In genomic region chr20:2826655-2827054, GRCh38 we compare ENCODE assay signal across 29 cellular contexts. TPM values are rescaled to one million over a fixed set of nuclear protein-coding genes. Genes with fewer than 3 reads are reported as not detected.
DNase-seq lines count a peak whose midpoint lies in the region; ATAC-seq and TF ChIP-seq lines count a peak whose summit lies in the region.
"Had no signal": no experiment of that assay in that cellular context is flagged by ENCODE, and none has a peak within 500 bp of the region (broad histone marks: within the 10 kb centered on the region; RNA-seq: fewer than 3 reads in every experiment).

No MANE protein-coding gene starts in this region.

- H4K20me1 ChIP-seq in KMS-11 (ENCODE audit: insufficient read depth), result no peaks in the 10 kb centered on the region

- H3K27ac ChIP-seq in KMS-11, result no peak overlapping the region
- H3K27ac ChIP-seq: C4-2B, GM23248, RWPE1 had no signal

- no peak for DNase-seq in natural killer cell treated with Interleukin-12 subunit alpha and Interleukin-12 subunit beta and Interleukin-15 and Interleukin-18, amount 100 ng/mL, for 72 hours (ENCODE audit: low spot score)
- DNase-seq in natural killer cell (no peak), glomerular visceral epithelial cell (ENCODE audit: extremely low spot score) (no peak), posterior vena cava (ENCODE audit: low spot score) (no peak), HT-29 (ENCODE audit: low spot score) (no peak), erythroblast (lab: John Stamatoyannopoulos, UW) (no peak)
- no peak for DNase-seq in activated T-helper 1 cell treated with anti-CD3 and anti-CD28 coated beads, Interleukin-12 subunit alpha, Interleukin-12 subunit beta, Interleukin-2, Interleukin-4 antibody, amounts not matched to agents 30 ng/mL and 10 ng/mL and 1 ng/mL, durations not matched to agents 14 hours and 24 hours and 36 hours (ENCODE audit: low spot score)
- DNase-seq: AML-193; DND-41; GM23248; H7; KG1; NCI-H1105; NCI-H1436 treated with DMSO at 0.1 percent for 48 hours; NCI-H187 treated with DMSO at 0.1 percent for 48 hours; NCI-H2171 treated with DMSO at 0.1 percent for 48 hours; NCI-H345; NCI-H524; NCI-H748 treated with DMSO at 0.1 percent for 48 hours; NK-92 treated with Interleukin-12 subunit alpha and Interleukin-12 subunit beta, amount 100 ng/mL, for 24 hours; SHP77; T-cell had no signal

- no peaks in the 10 kb centered on the region for H3K36me3 ChIP-seq in KMS-11 (ENCODE audit: insufficient read depth)

- peak overlapping the region; percentile 95 for H3K4me2 ChIP-seq in KMS-11

- no peak overlapping the region for H3K4me3 ChIP-seq in KMS-11 (IDR thresholded peaks at IDR 0.05; ENCODE audit: insufficient read depth, low read depth, low read length)
- H3K4me3 ChIP-seq: GM23248 had no signal

- TF ChIP-seq POLR2A in erythroblast (IDR thresholded peaks at IDR 0.05; ENCODE audit: low read length), result no peak

- TF ChIP-seq CTCF in natural killer cell (IDR thresholded peaks at IDR 0.05), result no peak
- TF ChIP-seq CTCF in KMS-11 (conservative IDR thresholded peaks at IDR 0.05; ENCODE audit: low read depth, low read length), result no peak

- peaks cover 0 to 19% of the 10 kb centered on the region in 2 donors for H3K27me3 Mint-ChIP-seq in natural killer cell treated with Interleukin-12 subunit alpha and Interleukin-12 subunit beta and Interleukin-15 and Interleukin-18, amount 100 ng/mL, for 72 hours
- peaks cover 8 to 31% of the 10 kb centered on the region in 2 donors for H3K27me3 Mint-ChIP-seq in natural killer cell (ENCODE audit: low read depth in 2 of 2)
- H3K27me3 Mint-ChIP-seq in activated T-helper 1 cell treated with anti-CD3 and anti-CD28 coated beads, Interleukin-12 subunit alpha, Interleukin-12 subunit beta, Interleukin-2, Interleukin-4 antibody, amounts not matched to agents 30 ng/mL and 10 ng/mL and 1 ng/mL, durations not matched to agents 14 hours and 24 hours and 36 hours (ENCODE audit: insufficient read depth), result peaks cover 42% of the 10 kb centered on the region

- peaks cover 9 to 24% of the 10 kb centered on the region in 2 donors for H3K4me1 Mint-ChIP-seq in natural killer cell treated with Interleukin-12 subunit alpha and Interleukin-12 subunit beta and Interleukin-15 and Interleukin-18, amount 100 ng/mL, for 72 hours (ENCODE audit: low read depth in 2 of 2)
- peaks cover 10 to 22% of the 10 kb centered on the region in 2 donors for H3K4me1 Mint-ChIP-seq in natural killer cell
- peaks cover 26% of the 10 kb centered on the region for H3K4me1 Mint-ChIP-seq in activated T-helper 1 cell treated with anti-CD3 and anti-CD28 coated beads, Interleukin-12 subunit alpha, Interleukin-12 subunit beta, Interleukin-2, Interleukin-4 antibody, amounts not matched to agents 30 ng/mL and 10 ng/mL and 1 ng/mL, durations not matched to agents 14 hours and 24 hours and 36 hours (ENCODE audit: low read depth)

- H3K79me2 ChIP-seq in KMS-11 (ENCODE audit: insufficient read depth, low read depth), result no peaks in the 10 kb centered on the region

- no peak overlapping the region for H3K9ac ChIP-seq in KMS-11
- H3K9ac ChIP-seq: GM23248 had no signal

- H3K4me3 Mint-ChIP-seq in natural killer cell treated with Interleukin-12 subunit alpha and Interleukin-12 subunit beta and Interleukin-15 and Interleukin-18, amount 100 ng/mL, for 72 hours, result peak overlapping the region; percentile 65
- H3K4me3 Mint-ChIP-seq in natural killer cell, result no peak overlapping the region
- peak overlapping the region; percentile 37 for H3K4me3 Mint-ChIP-seq in activated T-helper 1 cell treated with anti-CD3 and anti-CD28 coated beads, Interleukin-12 subunit alpha, Interleukin-12 subunit beta, Interleukin-2, Interleukin-4 antibody, amounts not matched to agents 30 ng/mL and 10 ng/mL and 1 ng/mL, durations not matched to agents 14 hours and 24 hours and 36 hours

- ATAC-seq in natural killer cell treated with Interleukin-12 subunit alpha and Interleukin-12 subunit beta and Interleukin-15 and Interleukin-18, amount 100 ng/mL, for 72 hours, result no peak
- ATAC-seq in natural killer cell, result no peak
- ATAC-seq: CD8-positive, alpha-beta T cell; Panc1; T-cell had no signal

- intact Hi-C loops in natural killer cell (cut with micrococcal nuclease), result no loop called here
- intact Hi-C loops in activated T-helper 1 cell treated with anti-CD3 and anti-CD28 coated beads, Interleukin-12 subunit alpha, Interleukin-12 subunit beta, Interleukin-2, Interleukin-4 antibody, amounts not matched to agents 30 ng/mL and 10 ng/mL and 1 ng/mL, durations not matched to agents 14 hours and 24 hours and 36 hours (cut with micrococcal nuclease), result no loop called here
- intact Hi-C loops in posterior vena cava (cut with DNase I), result no loop called here

- peaks cover 22% of the 10 kb centered on the region for H3K4me1 ChIP-seq in KMS-11 (ENCODE audit: low read depth, poor library complexity, severe bottlenecking)

- no peaks in the 10 kb centered on the region for H3K27me3 ChIP-seq in KMS-11 (ENCODE audit: insufficient read depth, low read depth)

- no peak overlapping the region for H2AFZ ChIP-seq in KMS-11 (ENCODE audit: low read depth)
- H2AFZ ChIP-seq: GM23248 had no signal

- no peaks in the 10 kb centered on the region for H3K36me3 Mint-ChIP-seq in natural killer cell treated with Interleukin-12 subunit alpha and Interleukin-12 subunit beta and Interleukin-15 and Interleukin-18, amount 100 ng/mL, for 72 hours
- H3K36me3 Mint-ChIP-seq in natural killer cell, result no peaks in the 10 kb centered on the region
- no peaks in the 10 kb centered on the region for H3K36me3 Mint-ChIP-seq in activated T-helper 1 cell treated with anti-CD3 and anti-CD28 coated beads, Interleukin-12 subunit alpha, Interleukin-12 subunit beta, Interleukin-2, Interleukin-4 antibody, amounts not matched to agents 30 ng/mL and 10 ng/mL and 1 ng/mL, durations not matched to agents 14 hours and 24 hours and 36 hours (ENCODE audit: low read depth)
- H3K36me3 Mint-ChIP-seq: CD8-positive, alpha-beta T cell; T-cell had no signal

- peak overlapping the region in 1 of 2 donors; percentile 40 for H3K27ac Mint-ChIP-seq in natural killer cell treated with Interleukin-12 subunit alpha and Interleukin-12 subunit beta and Interleukin-15 and Interleukin-18, amount 100 ng/mL, for 72 hours
- no peak overlapping the region for H3K27ac Mint-ChIP-seq in natural killer cell
- no peak overlapping the region for H3K27ac Mint-ChIP-seq in activated T-helper 1 cell treated with anti-CD3 and anti-CD28 coated beads, Interleukin-12 subunit alpha, Interleukin-12 subunit beta, Interleukin-2, Interleukin-4 antibody, amounts not matched to agents 30 ng/mL and 10 ng/mL and 1 ng/mL, durations not matched to agents 14 hours and 24 hours and 36 hours
- H3K27ac Mint-ChIP-seq: CD8-positive, alpha-beta T cell; T-cell had no signal

- H3K9me3 Mint-ChIP-seq in natural killer cell treated with Interleukin-12 subunit alpha and Interleukin-12 subunit beta and Interleukin-15 and Interleukin-18, amount 100 ng/mL, for 72 hours, result no peaks in the 10 kb centered on the region
- H3K9me3 Mint-ChIP-seq in natural killer cell, result no peaks in the 10 kb centered on the region
- no peaks in the 10 kb centered on the region for H3K9me3 Mint-ChIP-seq in activated T-helper 1 cell treated with anti-CD3 and anti-CD28 coated beads, Interleukin-12 subunit alpha, Interleukin-12 subunit beta, Interleukin-2, Interleukin-4 antibody, amounts not matched to agents 30 ng/mL and 10 ng/mL and 1 ng/mL, durations not matched to agents 14 hours and 24 hours and 36 hours
- H3K9me3 Mint-ChIP-seq: CD8-positive, alpha-beta T cell; T-cell had no signal

RNA-seq across cellular contexts. Expression of gene TMEM239, which starts 10.5 kb away (rescaled TPM):
- not detected for total RNA-seq in natural killer cell treated with Interleukin-12 subunit alpha and Interleukin-12 subunit beta and Interleukin-15 and Interleukin-18, amount 100 ng/mL, for 72 hours
- total RNA-seq in natural killer cell (not detected), posterior vena cava (not detected)
- not detected in 2 replicates for total RNA-seq in activated T-helper 1 cell treated with anti-CD3 and anti-CD28 coated beads, Interleukin-12 subunit alpha, Interleukin-12 subunit beta, Interleukin-2, Interleukin-4 antibody, amounts not matched to agents 30 ng/mL and 10 ng/mL and 1 ng/mL, durations not matched to agents 14 hours and 24 hours and 36 hours
- not detected in 2 replicates for total RNA-seq in HT-29 (2014; rRNA removed; shearing (Covaris generic))
- total RNA-seq: CD8-positive, alpha-beta T cell; GM23248; H7; HT1080; SK-MEL-5; T-cell had no signal

RNA-seq across cellular contexts. Expression of gene C20orf141, which starts 11.9 kb away (rescaled TPM):
- total RNA-seq in natural killer cell treated with Interleukin-12 subunit alpha and Interleukin-12 subunit beta and Interleukin-15 and Interleukin-18, amount 100 ng/mL, for 72 hours, result not detected
- total RNA-seq in natural killer cell (not detected), posterior vena cava (not detected)
- total RNA-seq in activated T-helper 1 cell treated with anti-CD3 and anti-CD28 coated beads, Interleukin-12 subunit alpha, Interleukin-12 subunit beta, Interleukin-2, Interleukin-4 antibody, amounts not matched to agents 30 ng/mL and 10 ng/mL and 1 ng/mL, durations not matched to agents 14 hours and 24 hours and 36 hours, result not detected in 2 replicates
- not detected in 2 replicates for total RNA-seq in HT-29 (2014; rRNA removed; shearing (Covaris generic))
- total RNA-seq: CD8-positive, alpha-beta T cell; GM23248; H7; SK-MEL-5; T-cell had no signal

RNA-seq across cellular contexts. Expression of gene PCED1A, which starts 13.8 kb away (rescaled TPM):
- total RNA-seq in natural killer cell treated with Interleukin-12 subunit alpha and Interleukin-12 subunit beta and Interleukin-15 and Interleukin-18, amount 100 ng/mL, for 72 hours, result 10 to 100 TPM; 53.8 to 62.6 TPM
- total RNA-seq in natural killer cell (10 to 100 TPM; 70.3 to 76.5 (median 71.1) TPM), posterior vena cava (10 to 100 TPM; 20.1 to 24.8 TPM)
- 24.0 and 27.9 TPM in 2 replicates for total RNA-seq in activated T-helper 1 cell treated with anti-CD3 and anti-CD28 coated beads, Interleukin-12 subunit alpha, Interleukin-12 subunit beta, Interleukin-2, Interleukin-4 antibody, amounts not matched to agents 30 ng/mL and 10 ng/mL and 1 ng/mL, durations not matched to agents 14 hours and 24 hours and 36 hours
- total RNA-seq in HT-29 (2014; rRNA removed; shearing (Covaris generic)), result 34.4 and 37.6 TPM in 2 replicates

RNA-seq across cellular contexts. Expression of gene VPS16, which starts 13.9 kb away (rescaled TPM):
- 100 to 1,000 TPM in 1 of 2 donors, 10 to 100 TPM in 1; 88.0 to 101 TPM for total RNA-seq in natural killer cell treated with Interleukin-12 subunit alpha and Interleukin-12 subunit beta and Interleukin-15 and Interleukin-18, amount 100 ng/mL, for 72 hours
- total RNA-seq in natural killer cell (100 to 1,000 TPM; 108 to 118 (median 109) TPM), posterior vena cava (10 to 100 TPM; 32.3 to 33.1 TPM)
- 46.0 and 48.9 TPM in 2 replicates for total RNA-seq in activated T-helper 1 cell treated with anti-CD3 and anti-CD28 coated beads, Interleukin-12 subunit alpha, Interleukin-12 subunit beta, Interleukin-2, Interleukin-4 antibody, amounts not matched to agents 30 ng/mL and 10 ng/mL and 1 ng/mL, durations not matched to agents 14 hours and 24 hours and 36 hours
- total RNA-seq in HT-29 (2014; rRNA removed; shearing (Covaris generic)), result 25.2 and 36.0 TPM in 2 replicates

RNA-seq across cellular contexts. Expression of gene CPXM1, which starts 26.2 kb away (rescaled TPM):
- 10 to 100 TPM; 47.8 to 53.5 TPM for total RNA-seq in natural killer cell treated with Interleukin-12 subunit alpha and Interleukin-12 subunit beta and Interleukin-15 and Interleukin-18, amount 100 ng/mL, for 72 hours
- 1 to 10 TPM in 2 of 3 donors, under 1 TPM in 1; 0.49 to 2.3 (median 1.5) TPM for total RNA-seq in natural killer cell
- total RNA-seq in activated T-helper 1 cell treated with anti-CD3 and anti-CD28 coated beads, Interleukin-12 subunit alpha, Interleukin-12 subunit beta, Interleukin-2, Interleukin-4 antibody, amounts not matched to agents 30 ng/mL and 10 ng/mL and 1 ng/mL, durations not matched to agents 14 hours and 24 hours and 36 hours, result 0.31 and 0.76 TPM in 2 replicates
- 10 to 100 TPM in 1 of 2 donors, 1 to 10 TPM in 1; 9.6 to 36.6 TPM for total RNA-seq in posterior vena cava
- not detected in 2 replicates for total RNA-seq in HT-29 (2014; rRNA removed; shearing (Covaris generic))
- total RNA-seq: GM23248, HT1080 had no signal
